1 cellular context compared by ENCODE assay signal in the genomic region with DNA sequence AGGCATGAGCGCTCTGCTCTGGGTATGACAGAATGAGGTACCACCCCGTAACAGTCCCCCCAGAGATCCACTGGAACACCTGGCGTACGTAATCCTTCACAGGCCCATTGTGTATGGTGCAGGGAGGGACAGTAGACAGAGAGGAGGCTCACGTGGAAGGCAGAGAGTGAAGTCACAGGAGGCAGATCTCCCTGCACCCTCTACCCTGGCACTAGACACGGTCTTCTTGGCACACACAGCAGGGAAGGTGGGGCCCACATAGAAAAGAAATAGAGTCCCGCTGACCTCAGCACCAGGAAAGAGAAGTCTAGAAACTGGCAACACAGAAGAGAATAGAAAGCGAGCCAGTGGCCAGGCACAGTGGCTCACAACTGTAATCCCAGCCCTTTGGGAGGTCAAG.
TF ChIP-seq lines count a peak whose summit lies in the region.

No MANE protein-coding gene starts in this region.

TF ChIP-seq in SK-N-SH, 30 proteins besides CTCF, POLR2A, EP300 and RAD21 (continued from another document):
- TF ChIP-seq REST (IDR thresholded peaks at IDR 0.05; ENCODE audit: low read depth, low read length) (no peak), RFX5 (IDR thresholded peaks at IDR 0.05; ENCODE audit: low read length) (no peak), RXRA (IDR thresholded peaks at IDR 0.05; ENCODE audit: borderline replicate concordance, low read depth) (no peak)
